In genomic region chr9:129887210-129888084, GRCh38 we compare ENCODE assay signal across 8 cellular contexts. TPM values are rescaled to one million over a fixed set of nuclear protein-coding genes. Genes with fewer than 3 reads are reported as not detected.
DNase-seq lines count a peak whose midpoint lies in the region; ATAC-seq, FAIRE-seq and TF ChIP-seq lines count a peak whose summit lies in the region.

No MANE protein-coding gene starts in this region.

- FAIRE-seq in endothelial cell of umbilical vein (lab: Jason Lieb, UNC) = no peak

- H3K27ac ChIP-seq in endothelial cell of umbilical vein (ENCODE audit: insufficient read depth, low read depth, low read length) = no peak overlapping the region
- peak overlapping the region; percentile 25 for H3K27ac ChIP-seq in skeletal muscle tissue (ENCODE audit: low read depth, low read length)

- H2AFZ ChIP-seq in endothelial cell of umbilical vein (ENCODE audit: low read depth, low read length) = no peak overlapping the region

- H3K27me3 ChIP-seq in endothelial cell of umbilical vein (ENCODE audit: control insufficient read depth in 2 of 2, insufficient read depth in 2 of 2, low read length in 2 of 2) = no peaks in the 10 kb centered on the region
- H3K27me3 ChIP-seq in skeletal muscle tissue (ENCODE audit: control insufficient read depth in 3 of 3, insufficient read depth in 3 of 3, low read length in 3 of 3) = no peaks in the 10 kb centered on the region

- no peaks in the 10 kb centered on the region for H3K9me3 ChIP-seq in endothelial cell of umbilical vein (replicated peaks; ENCODE audit: control insufficient read depth, insufficient read depth, low read length)
- no peaks in the 10 kb centered on the region for H3K9me3 ChIP-seq in skeletal muscle tissue (ENCODE audit: control insufficient read depth in 3 of 3, low read length in 3 of 3)

- no peak for DNase-seq in activated CD4-positive, CD25-positive, alpha-beta regulatory T cell (lab: John Stamatoyannopoulos, UW)
- peak; percentile 51 for DNase-seq in activated CD4-positive, CD25-positive, alpha-beta regulatory T cell treated with anti-CD3 and anti-CD28 coated beads, Interleukin-2, amount 50 U/mL, for 72 hours
- DNase-seq in endothelial cell of umbilical vein (ENCODE audit: low read depth, low spot score) (peak; percentile 23), left lobe of liver (ENCODE audit: low spot score) (no peak)

- no peak overlapping the region for H3K4me2 ChIP-seq in endothelial cell of umbilical vein (ENCODE audit: insufficient read depth, low read length)

- POLR2A ChIA-PET in endothelial cell of umbilical vein (lab: Charles Lee) = no interaction called here

- H3K9ac ChIP-seq in endothelial cell of umbilical vein (replicated peaks; ENCODE audit: extremely low read depth, insufficient read depth, low read length) (no peak overlapping the region), skeletal muscle tissue (ENCODE audit: low read depth in 1 of 3, low read length in 3 of 3) (no peak overlapping the region)

- TF ChIP-seq POLR2A in endothelial cell of umbilical vein (IDR thresholded peaks at IDR 0.05; ENCODE audit: low read depth, low read length) = no peak

- dilution Hi-C loops in endothelial cell of umbilical vein (cut with MboI; ENCODE audit: extremely low pct_ligation_motif_present, low sequenced_read_pairs) = no loop called here

- H3K4me1 ChIP-seq in endothelial cell of umbilical vein (ENCODE audit: control insufficient read depth, extremely low read depth, insufficient read depth, low read length) (peaks cover 30% of the 10 kb centered on the region), skeletal muscle tissue (ENCODE audit: control insufficient read depth in 3 of 3, insufficient read depth in 3 of 3, low read length in 3 of 3) (peaks cover 23 to 30% (median 28%) of the 10 kb centered on the region in 3 donors)

- CTCF ChIA-PET in endothelial cell of umbilical vein (lab: Charles Lee) = interaction anchor here (0.8 to 3.3 kb wide), 10 partner anchors 10 to 213 kb away, joined by 3 to 33 read pairs (median 5); partner anchors contain the start of genes FNBP1 and GPR107

- TF ChIP-seq CTCF in endothelial cell of umbilical vein (IDR thresholded peaks at IDR 0.05; ENCODE audit: extremely low read depth in 1 of 2, insufficient read depth in 1 of 2, low read depth in 1 of 2, low read length in 2 of 2) = no peak

- peaks cover 0 to 14% of the 10 kb centered on the region in 2 experiments for H3K36me3 ChIP-seq in endothelial cell of umbilical vein (ENCODE audit: control insufficient read depth in 2 of 2, extremely low read depth in 1 of 2, insufficient read depth in 2 of 2, low read length in 2 of 2)
- H3K36me3 ChIP-seq in skeletal muscle tissue (ENCODE audit: control insufficient read depth in 3 of 3, insufficient read depth in 3 of 3, low read length in 3 of 3) = peaks cover 7 to 11% (median 10%) of the 10 kb centered on the region in 3 donors

- H4K20me1 ChIP-seq in endothelial cell of umbilical vein (replicated peaks; ENCODE audit: control insufficient read depth, extremely low read depth, insufficient read depth, low read length) = no peaks in the 10 kb centered on the region

- intact Hi-C loops in endothelial cell of umbilical vein (cut with micrococcal nuclease) = loop anchor here (10.0 kb wide), 1 partner anchor 347 kb away; no protein-coding TSS in a partner anchor

- H3K9me1 ChIP-seq in endothelial cell of umbilical vein (replicated peaks; ENCODE audit: control insufficient read depth, extremely low read depth, insufficient read depth, low read length) = no peaks in the 10 kb centered on the region

- no peaks in the 10 kb centered on the region for H3K79me2 ChIP-seq in endothelial cell of umbilical vein (ENCODE audit: control insufficient read depth, insufficient read depth, low read length)

- no peak overlapping the region for H3K4me3 ChIP-seq in endothelial cell of umbilical vein (replicated peaks in 1 of 3; ENCODE audit: insufficient read depth in 1 of 3, low read depth in 1 of 3, low read length in 3 of 3)
- H3K4me3 ChIP-seq in skeletal muscle tissue (ENCODE audit: low read length in 3 of 3) = peak overlapping the region in 1 of 3 donors; percentile 66

- peak; percentile 8 to 20 for ATAC-seq in activated CD4-positive, CD25-positive, alpha-beta regulatory T cell treated with anti-CD3 and anti-CD28 coated beads, Interleukin-2, amount 50 U/mL, for 24 hours
- ATAC-seq in HG03521 (IDR thresholded peaks at IDR 0.05; ENCODE audit: unreplicated experiment) (no peak), left lobe of liver (no peak), HG03280 (IDR thresholded peaks at IDR 0.05; ENCODE audit: unreplicated experiment) (no peak)

- TSS peak; percentile 21 for BruUV-seq in endothelial cell of umbilical vein (replicated peaks; lab: Mats Ljungman, UMichigan)

TF ChIP-seq in endothelial cell of umbilical vein, 7 proteins besides CTCF, POLR2A, EP300 and RAD21:
- TF ChIP-seq POLR2AphosphoS5 (IDR thresholded peaks at IDR 0.05; ENCODE audit: insufficient read depth, low read depth, low read length) (no peak), JUN (IDR thresholded peaks at IDR 0.05; ENCODE audit: borderline replicate concordance, insufficient read depth, insufficient read length, low read depth) (no peak), EZH2 (IDR thresholded peaks at IDR 0.05; ENCODE audit: borderline replicate concordance, low read depth, low read length, severe bottlenecking) (no peak), GATA2 (IDR thresholded peaks at IDR 0.05; ENCODE audit: insufficient read depth, insufficient read length, low read depth, low read length) (no peak), MAX (IDR thresholded peaks at IDR 0.05; ENCODE audit: insufficient read depth, insufficient read length) (no peak), MYC (IDR thresholded peaks at IDR 0.05; ENCODE audit: low read depth, low read length) (no peak), FOS (IDR thresholded peaks at IDR 0.05; ENCODE audit: borderline replicate concordance, insufficient read depth, low read length) (no peak)

RNA-seq across cellular contexts. Expression of gene USP20, which starts 52.2 kb away (rescaled TPM):
- 13.4 and 17.4 TPM in 2 replicates for total RNA-seq in endothelial cell of umbilical vein
- 25.9 and 30.1 TPM in 2 replicates for polyA plus RNA-seq in endothelial cell of umbilical vein
- polyA plus RNA-seq in endothelial cell of umbilical vein (2011; cell fraction: cytosol; rRNA removed) = 8.7 and 14.4 TPM in 2 replicates
- polyA plus RNA-seq in endothelial cell of umbilical vein (2011; cell fraction: nucleus; rRNA removed) = 62.5 and 71.0 TPM in 2 replicates
- 9.7 and 15.3 TPM in 2 replicates for polyA plus RNA-seq in endothelial cell of umbilical vein (2012)
- 17.3 and 21.8 TPM in 2 replicates for polyA minus RNA-seq in endothelial cell of umbilical vein
- 11.5 TPM for polyA minus RNA-seq in endothelial cell of umbilical vein (2011; cell fraction: cytosol; rRNA and poly(A)+ RNA removed)
- 9.6 and 16.5 TPM in 2 replicates for polyA minus RNA-seq in endothelial cell of umbilical vein (2011; cell fraction: nucleus; rRNA and poly(A)+ RNA removed)
- 3.7 TPM for total RNA-seq in skeletal muscle tissue
- total RNA-seq in left lobe of liver = 16.7 TPM

RNA-seq across cellular contexts. Expression of gene C9orf78, which starts 52.4 kb away (rescaled TPM):
- total RNA-seq in endothelial cell of umbilical vein (34.6 and 34.7 TPM in 2 replicates), skeletal muscle tissue (32.9 TPM), left lobe of liver (27.7 TPM)
- polyA plus RNA-seq in endothelial cell of umbilical vein = 11.4 and 17.9 TPM in 2 replicates
- 31.5 and 33.7 TPM in 2 replicates for polyA plus RNA-seq in endothelial cell of umbilical vein (2011; cell fraction: cytosol; rRNA removed)
- 6.7 and 11.3 TPM in 2 replicates for polyA plus RNA-seq in endothelial cell of umbilical vein (2011; cell fraction: nucleus; rRNA removed)
- 48.3 and 61.7 TPM in 2 replicates for polyA plus RNA-seq in endothelial cell of umbilical vein (2012)
- polyA minus RNA-seq in endothelial cell of umbilical vein = 6.3 and 6.5 TPM in 2 replicates
- polyA minus RNA-seq in endothelial cell of umbilical vein (2011; cell fraction: cytosol; rRNA and poly(A)+ RNA removed) = 20.5 TPM
- 3.9 and 4.8 TPM in 2 replicates for polyA minus RNA-seq in endothelial cell of umbilical vein (2011; cell fraction: nucleus; rRNA and poly(A)+ RNA removed)

Comparison
In these comparisons a context has a peak if more than half of its experiments do, and no peak if none do; other contexts are left out.
1. DNase-seq: peak in activated CD4-positive, CD25-positive, alpha-beta regulatory T cell treated with anti-CD3 and anti-CD28 coated beads, Interleukin-2, amount 50 U/mL, for 72 hours (single experiment) and endothelial cell of umbilical vein (single experiment); none in activated CD4-positive, CD25-positive, alpha-beta regulatory T cell (0 of 4) and left lobe of liver (single experiment).
2. ATAC-seq: peak in activated CD4-positive, CD25-positive, alpha-beta regulatory T cell treated with anti-CD3 and anti-CD28 coated beads, Interleukin-2, amount 50 U/mL, for 24 hours (2 of 2); none in HG03521 (single experiment), left lobe of liver (single experiment) and HG03280 (single experiment).